In genomic region chr19:42023121-42023942, GRCh38 we compare ENCODE assay signal across 10 cellular contexts. TPM values are rescaled to one million over a fixed set of nuclear protein-coding genes. Genes with fewer than 3 reads are reported as not detected.
DNase-seq lines count a peak whose midpoint lies in the region; ATAC-seq, FAIRE-seq and TF ChIP-seq lines count a peak whose summit lies in the region.
"Had no signal": no experiment of that assay in that cellular context is flagged by ENCODE, and none has a peak within 500 bp of the region (broad histone marks: within the 10 kb centered on the region; RNA-seq: fewer than 3 reads in every experiment).

No MANE protein-coding gene starts in this region.

- TF ChIP-seq CTCF in D721Med (IDR thresholded peaks at IDR 0.05; ENCODE audit: insufficient read depth, missing control alignments) (peak; percentile 30), HFF-Myc (IDR thresholded peaks at IDR 0.05; ENCODE audit: low read depth, low read length, missing control alignments) (peak; percentile 54), WERI-Rb-1 (IDR thresholded peaks at IDR 0.05; ENCODE audit: low read depth, low read length) (peak; percentile 68), kidney epithelial cell (IDR thresholded peaks at IDR 0.05; ENCODE audit: insufficient read depth, low read length, poor library complexity, severe bottlenecking) (peak; percentile 49)

- H3K4me3 ChIP-seq in HFF-Myc (replicated peaks; ENCODE audit: low read depth, low read length) (no peak overlapping the region), WERI-Rb-1 (ENCODE audit: low read depth, low read length) (no peak overlapping the region), kidney epithelial cell (ENCODE audit: low read depth, low read length) (no peak overlapping the region)

- no peak for ATAC-seq in HG02981 (IDR thresholded peaks at IDR 0.05; ENCODE audit: unreplicated experiment)

- FAIRE-seq in D721Med (lab: Jason Lieb, UNC) = no peak
- FAIRE-seq: islet of Langerhans had no signal

- H3K36me3 ChIP-seq in WERI-Rb-1 (peaks cover 21% of the 10 kb centered on the region), kidney epithelial cell (ENCODE audit: control insufficient read depth, insufficient read depth, low read length) (no peaks in the 10 kb centered on the region)

- H3K27me3 ChIP-seq in WERI-Rb-1 (ENCODE audit: insufficient read depth, low read depth, severe bottlenecking) (no peaks in the 10 kb centered on the region), kidney epithelial cell (ENCODE audit: control insufficient read depth, insufficient read depth, low read length) (no peaks in the 10 kb centered on the region)

- peaks cover 11% of the 10 kb centered on the region for H3K9me3 ChIP-seq in WERI-Rb-1 (ENCODE audit: severe bottlenecking)

- no peak for DNase-seq in D721Med (ENCODE audit: insufficient read length, low spot score)
- no peak for DNase-seq in HFF-Myc (ENCODE audit: extremely low read depth, low read depth)
- DNase-seq in WERI-Rb-1 = peak; percentile 69
- no peak for DNase-seq in kidney epithelial cell (ENCODE audit: low read depth)
- no peak for DNase-seq in NCI-H1417 treated with DMSO at 0.1 percent for 48 hours (lab: John Stamatoyannopoulos, UW)
- DNase-seq in NCI-H1436 treated with DMSO at 0.1 percent for 48 hours (lab: John Stamatoyannopoulos, UW) = no peak
- DNase-seq in SKM-1 (lab: John Stamatoyannopoulos, UW; ENCODE audit: unreplicated experiment) = no peak
- DNase-seq: GOT3 had no signal

- H3K27ac ChIP-seq in WERI-Rb-1 = no peak overlapping the region

RNA-seq across cellular contexts. Expression of gene ATP1A3, which starts 29.3 kb away (rescaled TPM):
- total RNA-seq in kidney epithelial cell = 1.4 TPM in 1 of 2 replicates, not detected in the other

RNA-seq across cellular contexts. Expression of gene GRIK5, which starts 46.7 kb away (rescaled TPM):
- 14.2 and 20.2 TPM in 2 replicates for total RNA-seq in kidney epithelial cell

RNA-seq across cellular contexts. Expression of gene ZNF574, which starts 52.6 kb away (rescaled TPM):
- total RNA-seq in kidney epithelial cell = 17.3 and 27.0 TPM in 2 replicates
